ENCODE assay signal across 1 cellular context in genomic region chr16:31006086-31006385, GRCh38.
TF ChIP-seq lines count a peak whose summit lies in the region.

No MANE protein-coding gene starts in this region.

TF ChIP-seq in SK-N-SH, 30 proteins besides CTCF, POLR2A, EP300 and RAD21 (continued from another document):
- TF ChIP-seq, protein P1, sequence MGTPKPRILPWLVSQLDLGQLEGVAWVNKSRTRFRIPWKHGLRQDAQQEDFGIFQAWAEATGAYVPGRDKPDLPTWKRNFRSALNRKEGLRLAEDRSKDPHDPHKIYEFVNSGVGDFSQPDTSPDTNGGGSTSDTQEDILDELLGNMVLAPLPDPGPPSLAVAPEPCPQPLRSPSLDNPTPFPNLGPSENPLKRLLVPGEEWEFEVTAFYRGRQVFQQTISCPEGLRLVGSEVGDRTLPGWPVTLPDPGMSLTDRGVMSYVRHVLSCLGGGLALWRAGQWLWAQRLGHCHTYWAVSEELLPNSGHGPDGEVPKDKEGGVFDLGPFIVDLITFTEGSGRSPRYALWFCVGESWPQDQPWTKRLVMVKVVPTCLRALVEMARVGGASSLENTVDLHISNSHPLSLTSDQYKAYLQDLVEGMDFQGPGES (IDR thresholded peaks at IDR 0.05; ENCODE audit: low read depth, low read length), result no peak
- no peak for TF ChIP-seq YY1 (IDR thresholded peaks at IDR 0.05; ENCODE audit: low read depth)
TF ChIP-seq in SK-N-SH: peak in this region for 0.
